9 cellular contexts compared by ENCODE assay signal in the genomic region with DNA sequence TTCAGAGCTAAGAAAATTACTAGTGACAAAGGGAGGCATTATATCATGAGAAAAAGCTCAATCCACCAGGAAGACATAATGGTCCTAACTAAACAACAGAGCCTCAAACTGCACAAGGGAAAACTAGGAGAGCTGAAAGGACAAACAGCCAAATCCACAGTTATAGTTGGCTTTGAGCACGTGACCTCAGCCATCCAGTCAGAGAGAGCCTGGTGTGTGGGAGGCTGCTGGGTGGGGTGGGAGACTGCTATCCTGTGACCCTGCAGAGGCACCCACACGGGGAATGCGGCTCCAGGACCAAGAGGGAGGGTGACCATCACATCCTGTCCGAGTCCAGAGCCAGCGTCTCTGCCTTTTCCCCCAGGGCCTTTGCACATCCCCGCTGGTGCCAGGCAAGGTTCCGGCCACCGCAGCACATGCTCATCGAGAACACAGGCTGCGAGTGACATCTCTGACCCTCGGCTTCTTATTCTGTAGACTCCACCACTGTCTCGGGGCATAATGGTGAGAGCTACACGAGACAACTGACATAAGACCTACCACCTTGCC.
"Had no signal": no experiment of that assay in that cellular context is flagged by ENCODE, and none has a peak within 500 bp of the region (broad histone marks: within the 10 kb centered on the region; RNA-seq: fewer than 3 reads in every experiment).

No MANE protein-coding gene starts in this region.

- H3K4me1 ChIP-seq: HAP-1 had no signal

- H2AFZ ChIP-seq: GM23248 had no signal

- DNase-seq: GM23248, GOT3, H7, HFFc6 had no signal

- H3K36me3 Mint-ChIP-seq: IgD-negative memory B cell had no signal

- H3K36me3 ChIP-seq: HAP-1 had no signal

- H3K9me3 ChIP-seq: HAP-1 had no signal

- ATAC-seq: HCT116, HepG2 had no signal

- FAIRE-seq: HepG2 had no signal

- H3K4me1 Mint-ChIP-seq: IgD-negative memory B cell had no signal

- H3K4me3 ChIP-seq: GM23248, HAP-1 had no signal

- H3K4me3 Mint-ChIP-seq: HFFc6, IgD-negative memory B cell had no signal

- H3K9ac ChIP-seq: GM23248 had no signal

- H3K27ac Mint-ChIP-seq: HFFc6 had no signal

- H3K27ac ChIP-seq: GM23248, HL-60 had no signal
